In the genomic region with DNA sequence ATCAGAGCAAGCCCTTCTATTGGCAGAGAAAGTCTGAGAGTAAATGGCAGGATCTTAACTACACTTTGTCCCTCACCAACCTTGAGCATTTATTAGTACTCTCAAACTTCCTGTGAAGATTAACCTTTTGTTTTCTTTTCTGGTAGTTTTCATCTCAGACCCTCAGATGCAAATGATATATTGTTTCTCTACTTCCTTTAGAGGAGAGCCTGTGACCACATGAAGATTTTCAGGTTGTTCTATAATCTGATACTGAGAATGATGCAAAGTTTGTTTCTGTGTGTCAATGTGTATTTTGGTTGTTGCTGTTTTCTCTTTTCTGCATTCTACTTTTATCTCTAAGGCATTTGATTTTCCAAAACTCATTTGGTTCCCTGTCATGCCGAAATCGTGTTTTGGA, we compare ENCODE assay signal across 17 cellular contexts.
A peak's percentile ranks its signal among the peaks of the same experiment; 100 is the strongest.
DNase-seq lines count a peak whose midpoint lies in the region; ATAC-seq and TF ChIP-seq lines count a peak whose summit lies in the region.
"Had no signal": no experiment of that assay in that cellular context is flagged by ENCODE, and none has a peak within 500 bp of the region (broad histone marks: within the 10 kb centered on the region; RNA-seq: fewer than 3 reads in every experiment).

No MANE protein-coding gene starts in this region.

- H2AFZ ChIP-seq in PC-9, result no peak overlapping the region

- H3K9me3 ChIP-seq in heart right ventricle, result peaks cover 0 to 3% (median 0%) of the 10 kb centered on the region in 11 donors
- no peaks in the 10 kb centered on the region for H3K9me3 ChIP-seq in PC-9 (ENCODE audit: insufficient read depth, low read depth)
- H3K9me3 ChIP-seq: body of pancreas, gastroesophageal sphincter, suprapubic skin had no signal

- TF ChIP-seq CTCF in heart right ventricle (IDR thresholded peaks at IDR 0.05) (no peak), PC-9 (conservative IDR thresholded peaks at IDR 0.05) (no peak)

- DNase-seq in heart right ventricle, result no peak
- DNase-seq in EL, result no peak
- no peak for DNase-seq in PC-9
- DNase-seq in activated naive CD4-positive, alpha-beta T cell treated with anti-CD3 and anti-CD28 coated beads, Interleukin-2, amount 10 ng/mL, durations not matched to agents 7 days and 5 days, result no peak
- DNase-seq: activated T-cell treated with anti-CD3 and anti-CD28 coated beads, Interleukin-2, amount 50 U/mL, for 24 hours; body of pancreas; HFFc6; NCI-H774 had no signal

- BruUV-seq in PC-9 (replicated peaks; lab: Mats Ljungman, UMichigan), result no TSS peak

- peaks cover 8% of the 10 kb centered on the region for H3K4me1 Mint-ChIP-seq in activated naive CD4-positive, alpha-beta T cell treated with anti-CD3 and anti-CD28 coated beads, Interleukin-2, amount 10 ng/mL, durations not matched to agents 7 days and 5 days

- H4K20me1 ChIP-seq in PC-9 (ENCODE audit: insufficient read depth), result no peaks in the 10 kb centered on the region

- 22 to 68% methylated on average over 2 of the region's 2 CpGs for WGBS in heart right ventricle, 2 donors

- H3K36me3 Mint-ChIP-seq in activated naive CD4-positive, alpha-beta T cell treated with anti-CD3 and anti-CD28 coated beads, Interleukin-2, amount 10 ng/mL, durations not matched to agents 7 days and 5 days, result no peaks in the 10 kb centered on the region
- H3K36me3 Mint-ChIP-seq: activated naive CD4-positive, alpha-beta T cell treated with anti-CD3 and anti-CD28 coated beads, Interleukin-2, amount 50 U/mL, for 72 hours had no signal

- no peaks in the 10 kb centered on the region for H3K9me2 ChIP-seq in PC-9 (ENCODE audit: insufficient read depth)

- H3K27me3 Mint-ChIP-seq in activated naive CD4-positive, alpha-beta T cell treated with anti-CD3 and anti-CD28 coated beads, Interleukin-2, amount 10 ng/mL, durations not matched to agents 7 days and 5 days, result no peaks in the 10 kb centered on the region
- H3K27me3 Mint-ChIP-seq: dendritic cell treated with granulocyte-macrophage colony-stimulating factor and Interleukin-4, amounts not matched to agents 40 ng/mL and 50 ng/mL, for 4 days had no signal

- intact Hi-C loops in heart right ventricle (cut with DNase I), result no loop called here
- intact Hi-C loops in PC-9 (cut with micrococcal nuclease; ENCODE audit: unreplicated experiment), result no loop called here

- H3K4me3 ChIP-seq in heart right ventricle (no peak overlapping the region), PC-9 (no peak overlapping the region)
- H3K4me3 ChIP-seq: body of pancreas, gastroesophageal sphincter, suprapubic skin had no signal

- no peaks in the 10 kb centered on the region for H3K4me1 ChIP-seq in heart right ventricle
- no peaks in the 10 kb centered on the region for H3K4me1 ChIP-seq in PC-9 (replicated peaks; ENCODE audit: insufficient read depth)
- H3K4me1 ChIP-seq: body of pancreas, gastroesophageal sphincter, suprapubic skin had no signal

- peaks cover 5% of the 10 kb centered on the region for H3K9me3 Mint-ChIP-seq in activated naive CD4-positive, alpha-beta T cell treated with anti-CD3 and anti-CD28 coated beads, Interleukin-2, amount 10 ng/mL, durations not matched to agents 7 days and 5 days
- H3K9me3 Mint-ChIP-seq: dendritic cell treated with granulocyte-macrophage colony-stimulating factor and Interleukin-4, amounts not matched to agents 40 ng/mL and 50 ng/mL, for 4 days; HFFc6 had no signal

- H3K27me3 ChIP-seq in heart right ventricle (peaks cover 0 to 36% (median 0%) of the 10 kb centered on the region in 7 donors), PC-9 (ENCODE audit: insufficient read depth, low read depth) (no peaks in the 10 kb centered on the region)
- H3K27me3 ChIP-seq: body of pancreas, gastroesophageal sphincter, suprapubic skin had no signal

- no peaks in the 10 kb centered on the region for H3K79me2 ChIP-seq in PC-9 (ENCODE audit: low read depth)

- H3K27ac ChIP-seq in heart right ventricle (no peak overlapping the region), PC-9 (no peak overlapping the region)
- H3K27ac ChIP-seq: body of pancreas, epithelial cell of prostate, gastroesophageal sphincter, suprapubic skin had no signal

- no peak overlapping the region for H3K27ac Mint-ChIP-seq in activated naive CD4-positive, alpha-beta T cell treated with anti-CD3 and anti-CD28 coated beads, Interleukin-2, amount 10 ng/mL, durations not matched to agents 7 days and 5 days
- H3K27ac Mint-ChIP-seq: activated naive CD4-positive, alpha-beta T cell treated with anti-CD3 and anti-CD28 coated beads, Interleukin-2, amount 50 U/mL, for 72 hours; activated T-cell treated with anti-CD3 and anti-CD28 coated beads, Interleukin-2, amount 50 U/mL, for 24 hours; dendritic cell treated with granulocyte-macrophage colony-stimulating factor and Interleukin-4, amounts not matched to agents 40 ng/mL and 50 ng/mL, for 4 days; HFFc6 had no signal

- peak; percentile 65 for ATAC-seq in GM18519 (IDR thresholded peaks at IDR 0.05; ENCODE audit: low FRiP score, unreplicated experiment)
- ATAC-seq in GM19455 (IDR thresholded peaks at IDR 0.05; ENCODE audit: unreplicated experiment), result peak; percentile 80
- peak; percentile 66 for ATAC-seq in HG02884 (IDR thresholded peaks at IDR 0.05; ENCODE audit: unreplicated experiment)
- peak; percentile 49 for ATAC-seq in HG03558 (IDR thresholded peaks at IDR 0.05; ENCODE audit: extremely low read depth, unreplicated experiment)
- ATAC-seq in heart right ventricle, result no peak
- ATAC-seq: activated naive CD4-positive, alpha-beta T cell treated with anti-CD3 and anti-CD28 coated beads, Interleukin-2, amount 50 U/mL, for 72 hours; body of pancreas; gastroesophageal sphincter had no signal

- POLR2A ChIA-PET in PC-9 (lab: Charles Lee; ENCODE audit: unreplicated experiment), result no interaction called here

- H3F3A ChIP-seq in PC-9 (ENCODE audit: insufficient read depth, low read depth), result no peaks in the 10 kb centered on the region

- no peaks in the 10 kb centered on the region for H3K36me3 ChIP-seq in heart right ventricle
- no peaks in the 10 kb centered on the region for H3K36me3 ChIP-seq in PC-9 (ENCODE audit: low read depth)
- H3K36me3 ChIP-seq: gastroesophageal sphincter, suprapubic skin had no signal

- CTCF ChIA-PET in PC-9 (lab: Charles Lee), result no interaction called here
- CTCF ChIA-PET in activated naive CD4-positive, alpha-beta T cell treated with anti-CD3 and anti-CD28 coated beads, Interleukin-2, amount 10 ng/mL, durations not matched to agents 7 days and 5 days (lab: Charles Lee), result no interaction called here

- H3K4me3 Mint-ChIP-seq in activated naive CD4-positive, alpha-beta T cell treated with anti-CD3 and anti-CD28 coated beads, Interleukin-2, amount 10 ng/mL, durations not matched to agents 7 days and 5 days, result no peak overlapping the region
- H3K4me3 Mint-ChIP-seq: activated T-cell treated with anti-CD3 and anti-CD28 coated beads, Interleukin-2, amount 50 U/mL, for 24 hours; dendritic cell treated with granulocyte-macrophage colony-stimulating factor and Interleukin-4, amounts not matched to agents 40 ng/mL and 50 ng/mL, for 4 days; HFFc6 had no signal

- H3K4me2 ChIP-seq in PC-9, result no peak overlapping the region

Comparison
In these comparisons a context has a peak if more than half of its experiments do, and no peak if none do; other contexts are left out.
1. ATAC-seq: peak in GM18519 (single experiment), GM19455 (single experiment), HG02884 (single experiment) and HG03558 (single experiment); none in heart right ventricle (0 of 8).